10 cellular contexts compared by ENCODE assay signal in the genomic region with DNA sequence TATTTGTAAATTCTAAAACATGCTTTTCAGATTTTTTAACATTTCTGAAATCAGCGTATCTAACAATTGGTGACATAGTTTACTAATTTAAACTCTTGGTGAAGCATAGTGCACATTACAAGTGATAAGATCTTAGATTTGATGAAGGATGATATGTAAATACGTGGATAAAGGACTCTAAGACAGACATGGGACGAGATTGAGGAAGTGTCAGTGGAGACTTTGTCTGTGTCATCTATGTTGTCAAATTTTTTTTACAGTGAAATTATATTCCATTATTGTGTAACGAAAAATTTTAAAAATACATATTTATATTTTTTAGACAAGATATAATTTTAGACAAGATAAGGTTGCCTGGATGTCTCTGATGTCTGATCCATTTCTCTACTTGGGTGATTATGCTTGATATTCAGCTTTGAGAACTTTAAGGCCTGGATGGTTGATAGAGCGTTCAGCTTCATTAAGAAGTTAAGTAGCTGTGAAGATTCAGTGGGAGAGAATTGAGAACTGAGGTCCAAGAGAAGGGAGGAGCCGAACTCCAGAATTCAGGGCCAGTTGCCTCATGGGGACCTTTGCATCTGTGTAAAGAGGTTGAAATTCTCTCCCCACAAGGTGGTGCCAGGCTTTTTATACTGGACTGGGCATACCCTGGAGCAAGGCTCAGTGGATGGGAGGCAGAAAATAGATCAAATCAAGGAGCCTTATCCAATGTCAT.
A peak's percentile ranks its signal among the peaks of the same experiment; 100 is the strongest.
DNase-seq lines count a peak whose midpoint lies in the region; ATAC-seq, FAIRE-seq and TF ChIP-seq lines count a peak whose summit lies in the region.
"Had no signal": no experiment of that assay in that cellular context is flagged by ENCODE, and none has a peak within 500 bp of the region (broad histone marks: within the 10 kb centered on the region; RNA-seq: fewer than 3 reads in every experiment).

No MANE protein-coding gene starts in this region.

- H3K27me3 ChIP-seq in ovary: no peaks in the 10 kb centered on the region
- H3K27me3 ChIP-seq: SJCRH30 had no signal

- TF ChIP-seq POLR2A in H54 (IDR thresholded peaks at IDR 0.05; ENCODE audit: low read depth, low read length) (no peak), ovary (IDR thresholded peaks at IDR 0.05) (no peak)

- peaks cover 14% of the 10 kb centered on the region for H3K4me1 ChIP-seq in ovary (ENCODE audit: insufficient read depth)
- H3K4me1 ChIP-seq: SJCRH30 had no signal

- no peak for TF ChIP-seq EP300 in ovary (IDR thresholded peaks at IDR 0.05)

- no peak overlapping the region for H3K27ac ChIP-seq in ovary
- H3K27ac ChIP-seq: SJCRH30 had no signal

- POLR2A ChIA-PET in WTC11 (lab: Charles Lee): interaction anchor here (0.6 kb wide), 1 partner anchor 49 kb away, joined by 3 read pairs; no protein-coding TSS in a partner anchor

- H3K27me3 Mint-ChIP-seq in WTC11 (ENCODE audit: low read depth) (no peaks in the 10 kb centered on the region), type B pancreatic cell (no peaks in the 10 kb centered on the region)
- H3K27me3 Mint-ChIP-seq: activated naive CD8-positive, alpha-beta T cell treated with anti-CD3 and anti-CD28 coated beads, Interleukin-2, amount 10 ng/mL, durations not matched to agents 7 days and 5 days had no signal

- H3K27ac Mint-ChIP-seq in WTC11 (peak overlapping the region; percentile 39), type B pancreatic cell (no peak overlapping the region)
- H3K27ac Mint-ChIP-seq: activated naive CD8-positive, alpha-beta T cell treated with anti-CD3 and anti-CD28 coated beads, Interleukin-2, amount 10 ng/mL, durations not matched to agents 7 days and 5 days had no signal

- H3K9me3 Mint-ChIP-seq in WTC11: no peaks in the 10 kb centered on the region
- no peaks in the 10 kb centered on the region for H3K9me3 Mint-ChIP-seq in type B pancreatic cell
- H3K9me3 Mint-ChIP-seq: activated naive CD8-positive, alpha-beta T cell treated with anti-CD3 and anti-CD28 coated beads, Interleukin-2, amount 10 ng/mL, durations not matched to agents 7 days and 5 days had no signal

- CTCF ChIA-PET in WTC11 (lab: Charles Lee): interaction anchor here (0.6 to 1.4 kb wide), 2 partner anchors 14 to 211 kb away, joined by 4 read pairs; no protein-coding TSS in a partner anchor

- intact Hi-C loops in ovary (cut with DNase I): no loop called here

- no peaks in the 10 kb centered on the region for H3K9me3 ChIP-seq in ovary
- H3K9me3 ChIP-seq: SJCRH30 had no signal

- peak; percentile 75 for ATAC-seq in WTC11

- no peak overlapping the region for H3K4me3 Mint-ChIP-seq in WTC11
- no peak overlapping the region for H3K4me3 Mint-ChIP-seq in type B pancreatic cell
- H3K4me3 Mint-ChIP-seq: activated naive CD8-positive, alpha-beta T cell treated with anti-CD3 and anti-CD28 coated beads, Interleukin-2, amount 10 ng/mL, durations not matched to agents 7 days and 5 days had no signal

- 91 to 92% (median 92%) methylated on average over 6 of the region's 6 CpGs for WGBS in ovary, 3 donors

- no peaks in the 10 kb centered on the region for H3K36me3 Mint-ChIP-seq in WTC11
- H3K36me3 Mint-ChIP-seq in type B pancreatic cell: peaks cover 6% of the 10 kb centered on the region

- H3K36me3 ChIP-seq in ovary: no peaks in the 10 kb centered on the region
- H3K36me3 ChIP-seq: SJCRH30 had no signal

- TF ChIP-seq CTCF in WTC11 (IDR thresholded peaks at IDR 0.05) (no peak), type B pancreatic cell (conservative IDR thresholded peaks at IDR 0.05) (no peak), ovary (IDR thresholded peaks at IDR 0.05) (no peak)

- no peak overlapping the region for H3K4me3 ChIP-seq in ovary
- H3K4me3 ChIP-seq: SJCRH30 had no signal

- H3K4me1 Mint-ChIP-seq in WTC11: peaks cover 3% of the 10 kb centered on the region; the same call in 1 of the 2 replicates
- peaks cover 9% of the 10 kb centered on the region for H3K4me1 Mint-ChIP-seq in type B pancreatic cell (ENCODE audit: unreplicated experiment)

- FAIRE-seq in H54 (lab: Jason Lieb, UNC): peak; percentile 6

- DNase-seq in Ammon's horn (ENCODE audit: low spot score): peak; percentile 22
- peak; percentile 16 for DNase-seq in H54 (ENCODE audit: insufficient read length, low spot score)
- DNase-seq in WTC11 (ENCODE audit: low spot score): no peak
- peak; percentile 43 for DNase-seq in kidney tubule cell (ENCODE audit: low spot score)
- no peak for DNase-seq in SK-N-DZ (ENCODE audit: low spot score)
- DNase-seq in type B pancreatic cell (ENCODE audit: extremely low spot score, unreplicated experiment): no peak
- no peak for DNase-seq in ovary
- DNase-seq in activated CD4-positive, alpha-beta T cell treated with anti-CD3 and anti-CD28 coated beads for 1 hour: no peak
- DNase-seq: activated naive CD8-positive, alpha-beta T cell treated with anti-CD3 and anti-CD28 coated beads, Interleukin-2, amount 10 ng/mL, durations not matched to agents 7 days and 5 days had no signal

TF ChIP-seq in WTC11, 78 proteins besides CTCF, POLR2A, EP300 and RAD21 (continues in another document):
- no peak for TF ChIP-seq ATF2 (CRISPR knock-in tag; IDR thresholded peaks at IDR 0.05; ENCODE audit: borderline replicate concordance, low read depth)
- TF ChIP-seq ZNF219 (CRISPR knock-in tag; IDR thresholded peaks at IDR 0.05; ENCODE audit: borderline replicate concordance): no peak
- TF ChIP-seq OVOL2 (CRISPR knock-in tag; IDR thresholded peaks at IDR 0.05; ENCODE audit: borderline replicate concordance): no peak
- TF ChIP-seq, protein P1, sequence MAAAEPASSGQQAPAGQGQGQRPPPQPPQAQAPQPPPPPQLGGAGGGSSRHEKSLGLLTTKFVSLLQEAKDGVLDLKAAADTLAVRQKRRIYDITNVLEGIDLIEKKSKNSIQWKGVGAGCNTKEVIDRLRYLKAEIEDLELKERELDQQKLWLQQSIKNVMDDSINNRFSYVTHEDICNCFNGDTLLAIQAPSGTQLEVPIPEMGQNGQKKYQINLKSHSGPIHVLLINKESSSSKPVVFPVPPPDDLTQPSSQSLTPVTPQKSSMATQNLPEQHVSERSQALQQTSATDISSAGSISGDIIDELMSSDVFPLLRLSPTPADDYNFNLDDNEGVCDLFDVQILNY (CRISPR knock-in tag; IDR thresholded peaks at IDR 0.05): no peak
- no peak for TF ChIP-seq ESRRA (CRISPR knock-in tag; IDR thresholded peaks at IDR 0.05; ENCODE audit: borderline replicate concordance)
- TF ChIP-seq MLX (CRISPR knock-in tag; IDR thresholded peaks at IDR 0.05): no peak
- TF ChIP-seq, protein P2, sequence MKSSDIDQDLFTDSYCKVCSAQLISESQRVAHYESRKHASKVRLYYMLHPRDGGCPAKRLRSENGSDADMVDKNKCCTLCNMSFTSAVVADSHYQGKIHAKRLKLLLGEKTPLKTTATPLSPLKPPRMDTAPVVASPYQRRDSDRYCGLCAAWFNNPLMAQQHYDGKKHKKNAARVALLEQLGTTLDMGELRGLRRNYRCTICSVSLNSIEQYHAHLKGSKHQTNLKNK (CRISPR knock-in tag; IDR thresholded peaks at IDR 0.05): no peak
- TF ChIP-seq, protein P3, sequence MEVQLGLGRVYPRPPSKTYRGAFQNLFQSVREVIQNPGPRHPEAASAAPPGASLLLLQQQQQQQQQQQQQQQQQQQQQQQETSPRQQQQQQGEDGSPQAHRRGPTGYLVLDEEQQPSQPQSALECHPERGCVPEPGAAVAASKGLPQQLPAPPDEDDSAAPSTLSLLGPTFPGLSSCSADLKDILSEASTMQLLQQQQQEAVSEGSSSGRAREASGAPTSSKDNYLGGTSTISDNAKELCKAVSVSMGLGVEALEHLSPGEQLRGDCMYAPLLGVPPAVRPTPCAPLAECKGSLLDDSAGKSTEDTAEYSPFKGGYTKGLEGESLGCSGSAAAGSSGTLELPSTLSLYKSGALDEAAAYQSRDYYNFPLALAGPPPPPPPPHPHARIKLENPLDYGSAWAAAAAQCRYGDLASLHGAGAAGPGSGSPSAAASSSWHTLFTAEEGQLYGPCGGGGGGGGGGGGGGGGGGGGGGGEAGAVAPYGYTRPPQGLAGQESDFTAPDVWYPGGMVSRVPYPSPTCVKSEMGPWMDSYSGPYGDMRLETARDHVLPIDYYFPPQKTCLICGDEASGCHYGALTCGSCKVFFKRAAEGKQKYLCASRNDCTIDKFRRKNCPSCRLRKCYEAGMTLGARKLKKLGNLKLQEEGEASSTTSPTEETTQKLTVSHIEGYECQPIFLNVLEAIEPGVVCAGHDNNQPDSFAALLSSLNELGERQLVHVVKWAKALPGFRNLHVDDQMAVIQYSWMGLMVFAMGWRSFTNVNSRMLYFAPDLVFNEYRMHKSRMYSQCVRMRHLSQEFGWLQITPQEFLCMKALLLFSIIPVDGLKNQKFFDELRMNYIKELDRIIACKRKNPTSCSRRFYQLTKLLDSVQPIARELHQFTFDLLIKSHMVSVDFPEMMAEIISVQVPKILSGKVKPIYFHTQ (CRISPR knock-in tag; IDR thresholded peaks at IDR 0.05): no peak
- TF ChIP-seq, protein P4, sequence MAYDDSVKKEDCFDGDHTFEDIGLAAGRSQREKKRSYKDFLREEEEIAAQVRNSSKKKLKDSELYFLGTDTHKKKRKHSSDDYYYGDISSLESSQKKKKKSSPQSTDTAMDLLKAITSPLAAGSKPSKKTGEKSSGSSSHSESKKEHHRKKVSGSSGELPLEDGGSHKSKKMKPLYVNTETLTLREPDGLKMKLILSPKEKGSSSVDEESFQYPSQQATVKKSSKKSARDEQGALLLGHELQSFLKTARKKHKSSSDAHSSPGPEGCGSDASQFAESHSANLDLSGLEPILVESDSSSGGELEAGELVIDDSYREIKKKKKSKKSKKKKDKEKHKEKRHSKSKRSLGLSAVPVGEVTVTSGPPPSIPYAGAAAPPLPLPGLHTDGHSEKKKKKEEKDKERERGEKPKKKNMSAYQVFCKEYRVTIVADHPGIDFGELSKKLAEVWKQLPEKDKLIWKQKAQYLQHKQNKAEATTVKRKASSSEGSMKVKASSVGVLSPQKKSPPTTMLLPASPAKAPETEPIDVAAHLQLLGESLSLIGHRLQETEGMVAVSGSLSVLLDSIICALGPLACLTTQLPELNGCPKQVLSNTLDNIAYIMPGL (CRISPR knock-in tag; IDR thresholded peaks at IDR 0.05): no peak

Comparison
In these comparisons a context has a peak if more than half of its experiments do, and no peak if none do; other contexts are left out.
1. DNase-seq: peak in Ammon's horn (single experiment), H54 (single experiment) and kidney tubule cell (single experiment); none in WTC11 (single experiment), SK-N-DZ (single experiment), type B pancreatic cell (single experiment), ovary (0 of 5) and activated CD4-positive, alpha-beta T cell treated with anti-CD3 and anti-CD28 coated beads for 1 hour (single experiment).